Comparison of ENCODE assay signal across 27 cellular contexts in genomic region chr4:165027762-165028402, GRCh38. TPM values are rescaled to one million over a fixed set of nuclear protein-coding genes. Genes with fewer than 3 reads are reported as not detected.
A peak's percentile ranks its signal among the peaks of the same experiment; 100 is the strongest.
DNase-seq lines count a peak whose midpoint lies in the region; ATAC-seq and TF ChIP-seq lines count a peak whose summit lies in the region.
"Had no signal": no experiment of that assay in that cellular context is flagged by ENCODE, and none has a peak within 500 bp of the region (broad histone marks: within the 10 kb centered on the region; RNA-seq: fewer than 3 reads in every experiment).

No MANE protein-coding gene starts in this region.

- H2AFZ ChIP-seq in mammary epithelial cell (ENCODE audit: low read depth, low read length), result no peak overlapping the region

- no peak overlapping the region for H3K4me3 Mint-ChIP-seq in MCF 10A (ENCODE audit: unreplicated experiment)
- H3K4me3 Mint-ChIP-seq: activated naive CD4-positive, alpha-beta T cell treated with anti-CD3 and anti-CD28 coated beads, Interleukin-2, amount 50 U/mL, for 24 hours; CD4-positive, alpha-beta T cell; memory B cell had no signal

- no peaks in the 10 kb centered on the region for H3K36me3 ChIP-seq in mammary epithelial cell (ENCODE audit: insufficient read depth, low read length)
- H3K36me3 ChIP-seq: breast epithelium, heart right ventricle, thoracic aorta, uterus had no signal

- H3K27me3 ChIP-seq in mammary epithelial cell (ENCODE audit: insufficient read depth, low read length), result no peaks in the 10 kb centered on the region
- H3K27me3 ChIP-seq: breast epithelium, heart right ventricle, uterus had no signal

- DNase-seq in MCF 10A (ENCODE audit: unreplicated experiment) (peak; percentile 10), mammary epithelial cell (no peak), SK-MEL-5 (ENCODE audit: low read depth, low spot score) (peak; percentile 73), medulla oblongata (ENCODE audit: extremely low spot score) (peak; percentile 7), omental fat pad (ENCODE audit: low spot score) (no peak), H4 (ENCODE audit: low spot score) (no peak), erythroblast (lab: John Stamatoyannopoulos, UW) (no peak)
- no peak for DNase-seq in activated CD4-positive, CD25-positive, alpha-beta regulatory T cell (lab: John Stamatoyannopoulos, UW)
- DNase-seq: 8988T; activated CD4-positive, alpha-beta T cell treated with anti-CD3 and anti-CD28 coated beads, Interleukin-2, amount 50 U/mL, for 48 hours; CD4-positive, alpha-beta T cell; effector CD4-positive, alpha-beta T cell; heart right ventricle; KBM-7; NCI-H146; NCI-H2107; SHP77 treated with DMSO at 0.1 percent for 48 hours; stimulated activated naive CD8-positive, alpha-beta T cell treated with anti-CD3 and anti-CD28 coated beads, Interleukin-15, Interleukin-2, amounts not matched to agents 100 U/mL and 50 U/mL, for 24 hours; T1000; uterus had no signal

- no peaks in the 10 kb centered on the region for H3K4me1 ChIP-seq in mammary epithelial cell (ENCODE audit: insufficient read depth, low read length)
- H3K4me1 ChIP-seq: breast epithelium, heart right ventricle, uterus had no signal

- intact Hi-C loops in MCF 10A (cut with micrococcal nuclease), result no loop called here
- intact Hi-C loops in mammary epithelial cell (cut with micrococcal nuclease), result no loop called here

- no peak for ATAC-seq in omental fat pad (ENCODE audit: low FRiP score)
- ATAC-seq: heart right ventricle; stimulated activated naive CD8-positive, alpha-beta T cell treated with anti-CD3 and anti-CD28 coated beads, Interleukin-15, Interleukin-2, amounts not matched to agents 100 U/mL and 50 U/mL, for 24 hours had no signal

- H3K9me3 Mint-ChIP-seq in MCF 10A (ENCODE audit: unreplicated experiment), result no peaks in the 10 kb centered on the region
- H3K9me3 Mint-ChIP-seq: activated naive CD4-positive, alpha-beta T cell treated with anti-CD3 and anti-CD28 coated beads, Interleukin-2, amount 50 U/mL, for 24 hours; CD4-positive, alpha-beta T cell; memory B cell had no signal

- no peaks in the 10 kb centered on the region for H3K4me1 Mint-ChIP-seq in MCF 10A (ENCODE audit: insufficient read depth, unreplicated experiment)
- H3K4me1 Mint-ChIP-seq: activated naive CD4-positive, alpha-beta T cell treated with anti-CD3 and anti-CD28 coated beads, Interleukin-2, amount 50 U/mL, for 24 hours; memory B cell had no signal

- TF ChIP-seq POLR2A in erythroblast (IDR thresholded peaks at IDR 0.05; ENCODE audit: low read length), result no peak

- H3K27ac Mint-ChIP-seq in MCF 10A (ENCODE audit: low read depth, unreplicated experiment), result no peak overlapping the region
- H3K27ac Mint-ChIP-seq: activated naive CD4-positive, alpha-beta T cell treated with anti-CD3 and anti-CD28 coated beads, Interleukin-2, amount 50 U/mL, for 24 hours; CD4-positive, alpha-beta T cell; memory B cell had no signal

- no peaks in the 10 kb centered on the region for H3K79me2 ChIP-seq in mammary epithelial cell (ENCODE audit: insufficient read depth, low read length)

- in situ Hi-C loops in mammary epithelial cell (cut with MboI; ENCODE audit: low sequenced_read_pairs in 2 of 2) (no loop called here), SK-MEL-5 (cut with HindIII; ENCODE audit: low pct_unique_long_range_greater_than_20kb, low sequenced_read_pairs) (no loop called here)

- no peaks in the 10 kb centered on the region for H3K27me3 Mint-ChIP-seq in MCF 10A (ENCODE audit: insufficient read depth, unreplicated experiment)

- no peaks in the 10 kb centered on the region for H4K20me1 ChIP-seq in mammary epithelial cell (ENCODE audit: insufficient read depth, low read length)

- CTCF ChIA-PET in MCF 10A (lab: Yijun Ruan, JAX) (interaction anchor here (0.6 kb wide), 1 partner anchor 69 kb away, joined by 4 read pairs; no protein-coding TSS in a partner anchor), mammary epithelial cell (lab: Charles Lee; ENCODE audit: low non-redundant PET) (no interaction called here)

- H3K9me3 ChIP-seq in mammary epithelial cell (replicated peaks; ENCODE audit: insufficient read depth, low read length), result no peaks in the 10 kb centered on the region
- H3K9me3 ChIP-seq: thoracic aorta, uterus had no signal

- WGBS in mammary epithelial cell (ENCODE audit: low coverage, missing lambda C conversion rate), result 91% methylated on average over 7 of the region's 7 CpGs

- no TSS peak for BruUV-seq in MCF 10A (replicated peaks; lab: Mats Ljungman, UMichigan)
- no TSS peak for BruUV-seq in mammary epithelial cell (replicated peaks; lab: Mats Ljungman, UMichigan)

- dilution Hi-C loops in mammary epithelial cell (cut with HindIII; ENCODE audit: low sequenced_read_pairs), result loop anchor here (5.0 kb wide), 1 partner anchor 86 kb away; no protein-coding TSS in a partner anchor

- H3K36me3 Mint-ChIP-seq in MCF 10A (ENCODE audit: insufficient read depth, unreplicated experiment), result no peaks in the 10 kb centered on the region
- H3K36me3 Mint-ChIP-seq: activated naive CD4-positive, alpha-beta T cell treated with anti-CD3 and anti-CD28 coated beads, Interleukin-2, amount 50 U/mL, for 24 hours; memory B cell had no signal

- H3K27ac ChIP-seq in mammary epithelial cell (ENCODE audit: insufficient read depth, low read depth, low read length), result no peak overlapping the region
- H3K27ac ChIP-seq: breast epithelium, heart right ventricle, skin epidermis, thoracic aorta, uterus had no signal

- H3K4me2 ChIP-seq in mammary epithelial cell (ENCODE audit: insufficient read depth, low read depth, low read length), result no peak overlapping the region

- no peak overlapping the region for H3K9ac ChIP-seq in mammary epithelial cell (ENCODE audit: insufficient read depth, low read length)

- TF ChIP-seq CTCF in MCF 10A (IDR thresholded peaks at IDR 0.05; ENCODE audit: unreplicated experiment), result no peak
- TF ChIP-seq CTCF in mammary epithelial cell (conservative IDR thresholded peaks at IDR 0.05 in 1 of 2, IDR thresholded peaks at IDR 0.05 in 1 of 2; ENCODE audit: extremely low read depth in 1 of 2, insufficient read depth in 1 of 2, low read depth in 1 of 2, low read length in 2 of 2), result no peak
- TF ChIP-seq CTCF in omental fat pad (IDR thresholded peaks at IDR 0.05), result no peak

- POLR2A ChIA-PET in MCF 10A (lab: Yijun Ruan, JAX), result no interaction called here

- no peak overlapping the region for H3K4me3 ChIP-seq in mammary epithelial cell (replicated peaks in 1 of 3; ENCODE audit: insufficient read depth in 1 of 3, low read depth in 2 of 3, low read length in 3 of 3)
- H3K4me3 ChIP-seq: breast epithelium, heart right ventricle, skin epidermis, thoracic aorta, uterus had no signal

RNA-seq across cellular contexts. Expression of gene TRIM60, which starts 3.9 kb away (rescaled TPM):
- total RNA-seq in MCF 10A (2022) (not detected in 2 replicates), mammary epithelial cell (not detected), omental fat pad (not detected)
- polyA plus RNA-seq in mammary epithelial cell, result not detected
- not detected for polyA minus RNA-seq in mammary epithelial cell
- total RNA-seq in SK-MEL-5 (2014; rRNA removed; shearing (Covaris generic)), result not detected in 2 replicates
- not detected in 2 replicates for polyA plus RNA-seq in SK-MEL-5 (2015; cell fraction: cytosol; rRNA removed)
- polyA plus RNA-seq in SK-MEL-5 (2015; cell fraction: nucleus; rRNA removed), result not detected in 2 replicates
- total RNA-seq in H4 (2014; rRNA removed; shearing (Covaris generic)), result not detected in 2 replicates
- total RNA-seq: breast epithelium; CD4-positive, alpha-beta T cell; H1; heart right ventricle; pulmonary artery endothelial cell; thoracic aorta; uterus had no signal
- polyA plus RNA-seq: H1, heart right ventricle had no signal

RNA-seq across cellular contexts. Expression of gene TRIM75, which starts 25.8 kb away (rescaled TPM):
- not detected in 2 replicates for total RNA-seq in MCF 10A (2022)
- not detected for total RNA-seq in mammary epithelial cell
- polyA plus RNA-seq in mammary epithelial cell, result not detected
- not detected for polyA minus RNA-seq in mammary epithelial cell
- not detected in 2 replicates for total RNA-seq in SK-MEL-5 (2014; rRNA removed; shearing (Covaris generic))
- not detected in 2 replicates for polyA plus RNA-seq in SK-MEL-5 (2015; cell fraction: cytosol; rRNA removed)
- polyA plus RNA-seq in SK-MEL-5 (2015; cell fraction: nucleus; rRNA removed), result not detected in 2 replicates
- total RNA-seq in omental fat pad, result not detected
- total RNA-seq in H4 (2014; rRNA removed; shearing (Covaris generic)), result not detected in 2 replicates
- total RNA-seq: breast epithelium; CD4-positive, alpha-beta T cell; H1; heart right ventricle; pulmonary artery endothelial cell; thoracic aorta; uterus had no signal
- polyA plus RNA-seq: H1, heart right ventricle had no signal

RNA-seq across cellular contexts. Expression of gene TRIM61, which starts 50.4 kb away (rescaled TPM):
- total RNA-seq in MCF 10A (2022) (0.26 TPM in 1 of 2 replicates, not detected in the other), mammary epithelial cell (not detected), omental fat pad (1 to 10 TPM in 1 of 4 donors, under 1 TPM in 2, not detected in 1; 0.93 to 1.4 (median 0.94) TPM)
- polyA plus RNA-seq in mammary epithelial cell, result not detected
- polyA minus RNA-seq in mammary epithelial cell, result not detected
- total RNA-seq in SK-MEL-5 (2014; rRNA removed; shearing (Covaris generic)), result not detected in 2 replicates
- polyA plus RNA-seq in SK-MEL-5 (2015; cell fraction: cytosol; rRNA removed), result not detected in 2 replicates
- not detected in 2 replicates for polyA plus RNA-seq in SK-MEL-5 (2015; cell fraction: nucleus; rRNA removed)
- not detected in 2 replicates for total RNA-seq in H4 (2014; rRNA removed; shearing (Covaris generic))
- total RNA-seq: pulmonary artery endothelial cell had no signal

Comparison
In these comparisons a context has a peak if more than half of its experiments do, and no peak if none do; other contexts are left out.
1. DNase-seq: peak in MCF 10A (single experiment), SK-MEL-5 (single experiment) and medulla oblongata (single experiment); none in mammary epithelial cell (single experiment), omental fat pad (single experiment), H4 (single experiment), erythroblast (0 of 2) and activated CD4-positive, CD25-positive, alpha-beta regulatory T cell (0 of 4).